Comparison of ENCODE assay signal across 8 cellular contexts in the genomic region with DNA sequence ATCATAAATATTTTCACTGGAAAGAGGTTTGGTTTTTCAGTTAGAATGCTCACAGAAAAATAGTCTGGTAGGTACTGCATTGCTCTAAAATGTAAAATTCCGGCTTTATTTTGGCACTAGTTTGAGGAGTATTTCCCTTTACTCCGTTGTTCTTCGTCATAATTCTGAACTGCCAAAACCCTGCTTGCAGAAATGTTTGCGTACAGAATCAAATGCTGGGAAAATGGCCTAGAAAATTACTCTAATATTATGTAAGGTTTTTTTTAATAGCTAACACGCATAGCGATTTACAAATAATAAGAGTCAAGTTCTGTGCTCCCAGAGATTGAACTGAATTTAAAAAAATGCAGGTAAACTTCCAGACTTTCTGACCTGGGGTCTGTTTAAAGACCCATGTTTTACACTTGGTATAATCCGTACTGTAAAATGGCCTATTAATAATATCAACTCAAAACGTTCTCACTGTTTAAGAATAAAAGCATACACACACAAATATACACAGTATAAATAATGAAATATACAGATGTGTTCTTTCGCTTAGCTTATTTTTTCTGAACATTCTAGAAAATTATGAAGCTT. TPM values are rescaled to one million over a fixed set of nuclear protein-coding genes. Genes with fewer than 3 reads are reported as not detected.
DNase-seq lines count a peak whose midpoint lies in the region; ATAC-seq and TF ChIP-seq lines count a peak whose summit lies in the region.

No MANE protein-coding gene starts in this region.

- H3K27ac Mint-ChIP-seq in brain (peak overlapping the region in 4 of 5 experiments; percentile 85 to 89 (median 86)), mesothelial cell of epicardium (peak overlapping the region; percentile 75)

- DNase-seq in left ventricle myocardium inferior (no peak), left ventricle myocardium superior (no peak), mesothelial cell of epicardium (ENCODE audit: low spot score in 2 of 2, unreplicated experiment in 2 of 2) (no peak), SHP77 treated with DMSO at 0.1 percent for 48 hours (lab: John Stamatoyannopoulos, UW) (no peak), KBM-7 (no peak), GF-D8 (lab: John Stamatoyannopoulos, UW) (no peak)
- no peak for DNase-seq in effector CD8-positive, alpha-beta T cell (lab: John Stamatoyannopoulos, UW)

- H3K4me3 Mint-ChIP-seq in brain (peak overlapping the region; percentile 89 to 91 (median 90)), mesothelial cell of epicardium (peak overlapping the region; percentile 93)

- H3K27ac ChIP-seq in left ventricle myocardium inferior (replicated peaks): no peak overlapping the region

- H3K4me1 Mint-ChIP-seq in brain (peaks cover 32% of the 10 kb centered on the region), mesothelial cell of epicardium (no peaks in the 10 kb centered on the region)

- peak overlapping the region; percentile 88 for H3K4me3 ChIP-seq in left ventricle myocardium inferior

- no peak for ATAC-seq in left ventricle myocardium superior

- intact Hi-C loops in left ventricle myocardium inferior (cut with micrococcal nuclease): no loop called here
- intact Hi-C loops in left ventricle myocardium superior (cut with micrococcal nuclease): no loop called here

- peaks cover 15% of the 10 kb centered on the region for H3K4me1 ChIP-seq in left ventricle myocardium inferior

- no peak for TF ChIP-seq CTCF in left ventricle myocardium inferior (IDR thresholded peaks at IDR 0.05; ENCODE audit: borderline replicate concordance)
- no peak for TF ChIP-seq CTCF in brain (conservative IDR thresholded peaks at IDR 0.05)
- no peak for TF ChIP-seq CTCF in mesothelial cell of epicardium (IDR thresholded peaks at IDR 0.05; ENCODE audit: unreplicated experiment)

- H3K36me3 Mint-ChIP-seq in brain: peaks cover 20% of the 10 kb centered on the region
- H3K36me3 Mint-ChIP-seq in mesothelial cell of epicardium: no peaks in the 10 kb centered on the region

- H3K27me3 Mint-ChIP-seq in brain: peaks cover 6% of the 10 kb centered on the region
- peaks cover 27% of the 10 kb centered on the region for H3K27me3 Mint-ChIP-seq in mesothelial cell of epicardium (ENCODE audit: low read depth)

- no peaks in the 10 kb centered on the region for H3K9me3 ChIP-seq in left ventricle myocardium inferior (replicated peaks)

- H3K36me3 ChIP-seq in left ventricle myocardium inferior: no peaks in the 10 kb centered on the region

- in situ Hi-C loops in KBM-7 (cut with MboI; ENCODE audit: low pct_unique_long_range_greater_than_20kb, low sequenced_read_pairs): no loop called here

- H3K27me3 ChIP-seq in left ventricle myocardium inferior (ENCODE audit: low read depth): no peaks in the 10 kb centered on the region

- peaks cover 0 to 3% (median 0%) of the 10 kb centered on the region in 5 experiments for H3K9me3 Mint-ChIP-seq in brain
- no peaks in the 10 kb centered on the region for H3K9me3 Mint-ChIP-seq in mesothelial cell of epicardium

RNA-seq across cellular contexts. Expression of a gene that starts 23.6 kb away (rescaled TPM):
- total RNA-seq in left ventricle myocardium inferior: 2.1 TPM
- 1.3 TPM for total RNA-seq in left ventricle myocardium superior
- 29.6 TPM for polyA plus RNA-seq in brain (ENCODE audit: insufficient read depth, low read depth, low replicate concordance)
- 30.0 to 31.2 TPM (median 30.5 TPM) in 3 replicates for total RNA-seq in mesothelial cell of epicardium

Comparison
In these comparisons a context has a peak if more than half of its experiments do, and no peak if none do; other contexts are left out.
1. RNA of a gene that starts 23.6 kb away (total RNA-seq): 30.0 to 31.2 TPM in mesothelial cell of epicardium; 2.1 TPM in left ventricle myocardium inferior (single experiment) and 1.3 TPM in left ventricle myocardium superior (single experiment); every median in the first group is over 10 times any median in the second.